Comparison of ENCODE assay signal across 23 cellular contexts in genomic region chr11:96322775-96323642, GRCh38. TPM values are rescaled to one million over a fixed set of nuclear protein-coding genes. Genes with fewer than 3 reads are reported as not detected.
DNase-seq lines count a peak whose midpoint lies in the region; ATAC-seq and TF ChIP-seq lines count a peak whose summit lies in the region.
"Had no signal": no experiment of that assay in that cellular context is flagged by ENCODE, and none has a peak within 500 bp of the region (broad histone marks: within the 10 kb centered on the region; RNA-seq: fewer than 3 reads in every experiment).

No MANE protein-coding gene starts in this region.

- intact Hi-C loops in Caco-2 (cut with micrococcal nuclease; ENCODE audit: unreplicated experiment) = loop anchor here (1.0 to 5.0 kb wide), 2 partner anchors 20 to 226 kb away; partner anchors contain the start of gene MAML2

- peak overlapping the region; percentile 96 for H3K14ac ChIP-seq in trophoblast cell (ENCODE audit: low read length)

- peaks cover 11% of the 10 kb centered on the region for H3K79me2 ChIP-seq in trophoblast cell (ENCODE audit: control insufficient read depth, insufficient read depth, low read length, poor library complexity)

- peak overlapping the region; percentile 62 for H3K4me3 Mint-ChIP-seq in Caco-2 (ENCODE audit: unreplicated experiment)
- no peak overlapping the region for H3K4me3 Mint-ChIP-seq in stimulated activated naive B cell treated with anti-CD40 and anti-IgM and Interleukin-4, amounts not matched to agents 10 μg/mL and 1 μg/mL and 100 μg/mL, for 72 hours
- H3K4me3 Mint-ChIP-seq: activated naive CD8-positive, alpha-beta T cell treated with anti-CD3 and anti-CD28 coated beads, Interleukin-2, amount 10 ng/mL, durations not matched to agents 7 days and 5 days; activated T-helper 1 cell treated with anti-CD3 and anti-CD28 coated beads, Interleukin-12 subunit alpha, Interleukin-12 subunit beta, Interleukin-2, Interleukin-4 antibody, amounts not matched to agents 30 ng/mL and 10 ng/mL and 1 ng/mL, durations not matched to agents 14 hours and 24 hours and 36 hours; T-helper 1 cell treated with Interleukin-12 subunit alpha and Interleukin-12 subunit beta and Interleukin-4 antibody, amounts not matched to agents 30 μg/mL and 1 μg/mL, for 36 hours had no signal

- DNase-seq in Caco-2 = no peak
- DNase-seq in OCI-M1 (lab: John Stamatoyannopoulos, UW) = peak; percentile 29
- no peak for DNase-seq in fibroblast of villous mesenchyme (ENCODE audit: low read depth)
- peak in 1 of 2 donors; percentile 38 for DNase-seq in trophoblast cell
- no peak for DNase-seq in mesenteric fat pad (ENCODE audit: low spot score)
- DNase-seq in tibial nerve (ENCODE audit: low spot score in 2 of 2) = no peak
- no peak for DNase-seq in stimulated activated CD4-positive, alpha-beta T cell treated with anti-CD3 and anti-CD28 coated beads, Interleukin-15, amount 100 ng/mL, for 24 hours
- no peak for DNase-seq in stimulated activated naive B cell treated with anti-CD40 and anti-IgM and Interleukin-4, amounts not matched to agents 10 μg/mL and 1 μg/mL and 100 μg/mL, for 72 hours
- DNase-seq: activated CD4-positive, alpha-beta T cell treated with anti-CD3 and anti-CD28 coated beads for 48 hours; activated naive CD8-positive, alpha-beta T cell treated with anti-CD3 and anti-CD28 coated beads, Interleukin-2, amount 10 ng/mL, durations not matched to agents 7 days and 5 days; DMS79; GF-D8; heart left ventricle; midbrain; NCI-H2171; NCI-H524 treated with DMSO at 0.1 percent for 48 hours; right lobe of liver; stimulated activated naive CD8-positive, alpha-beta T cell treated with anti-CD3 and anti-CD28 coated beads, Interleukin-15, Interleukin-2, amounts not matched to agents 100 U/mL and 50 U/mL, for 24 hours; thyroid gland had no signal

- H3K36me3 Mint-ChIP-seq in Caco-2 (ENCODE audit: insufficient read depth, unreplicated experiment) = peaks cover 12% of the 10 kb centered on the region
- peaks cover 3 to 27% of the 10 kb centered on the region in 2 donors for H3K36me3 Mint-ChIP-seq in stimulated activated naive B cell treated with anti-CD40 and anti-IgM and Interleukin-4, amounts not matched to agents 10 μg/mL and 1 μg/mL and 100 μg/mL, for 72 hours

- H2BK120ac ChIP-seq in trophoblast cell (ENCODE audit: insufficient read depth, low read length, poor library complexity) = peak overlapping the region; percentile 81

- no peak for ATAC-seq in stimulated activated naive B cell treated with anti-CD40 and anti-IgM and Interleukin-4, amounts not matched to agents 10 μg/mL and 1 μg/mL and 100 μg/mL, for 72 hours (replicated peaks)
- ATAC-seq: heart left ventricle; right lobe of liver; stimulated activated naive CD8-positive, alpha-beta T cell treated with anti-CD3 and anti-CD28 coated beads, Interleukin-15, Interleukin-2, amounts not matched to agents 100 U/mL and 50 U/mL, for 24 hours had no signal

- H3K4ac ChIP-seq in trophoblast cell (ENCODE audit: low read depth, low read length) = peak overlapping the region; percentile 81

- TSS peak; percentile 77 for BruUV-seq in Caco-2 (replicated peaks; lab: Mats Ljungman, UMichigan)

- peak overlapping the region; percentile 95 for H4K91ac ChIP-seq in trophoblast cell (ENCODE audit: low read depth, low read length)

- peak overlapping the region; percentile 96 for H2BK12ac ChIP-seq in trophoblast cell (ENCODE audit: low read length)

- no peaks in the 10 kb centered on the region for H3K9me3 ChIP-seq in Caco-2
- no peaks in the 10 kb centered on the region for H3K9me3 ChIP-seq in trophoblast cell (ENCODE audit: insufficient read depth, low read depth, low read length)
- H3K9me3 ChIP-seq in tibial nerve = no peaks in the 10 kb centered on the region
- H3K9me3 ChIP-seq: heart left ventricle, right lobe of liver, thyroid gland had no signal

- H4K12ac ChIP-seq in trophoblast cell (ENCODE audit: low read depth, low read length) = peak overlapping the region; percentile 69

- H3K27me3 Mint-ChIP-seq in Caco-2 (ENCODE audit: insufficient read depth, unreplicated experiment) = no peaks in the 10 kb centered on the region
- no peaks in the 10 kb centered on the region for H3K27me3 Mint-ChIP-seq in stimulated activated naive B cell treated with anti-CD40 and anti-IgM and Interleukin-4, amounts not matched to agents 10 μg/mL and 1 μg/mL and 100 μg/mL, for 72 hours
- H3K27me3 Mint-ChIP-seq: activated naive CD8-positive, alpha-beta T cell treated with anti-CD3 and anti-CD28 coated beads, Interleukin-2, amount 10 ng/mL, durations not matched to agents 7 days and 5 days had no signal

- H3K27ac Mint-ChIP-seq in Caco-2 (ENCODE audit: unreplicated experiment) = peak overlapping the region; percentile 97
- H3K27ac Mint-ChIP-seq in stimulated activated naive B cell treated with anti-CD40 and anti-IgM and Interleukin-4, amounts not matched to agents 10 μg/mL and 1 μg/mL and 100 μg/mL, for 72 hours = no peak overlapping the region
- H3K27ac Mint-ChIP-seq: activated naive CD8-positive, alpha-beta T cell treated with anti-CD3 and anti-CD28 coated beads, Interleukin-2, amount 10 ng/mL, durations not matched to agents 7 days and 5 days; activated T-helper 1 cell treated with anti-CD3 and anti-CD28 coated beads, Interleukin-12 subunit alpha, Interleukin-12 subunit beta, Interleukin-2, Interleukin-4 antibody, amounts not matched to agents 30 ng/mL and 10 ng/mL and 1 ng/mL, durations not matched to agents 14 hours and 24 hours and 36 hours; T-helper 1 cell treated with Interleukin-12 subunit alpha and Interleukin-12 subunit beta and Interleukin-4 antibody, amounts not matched to agents 30 μg/mL and 1 μg/mL, for 36 hours had no signal

- H3K27ac ChIP-seq in trophoblast cell (ENCODE audit: low read depth, low read length) = peak overlapping the region; percentile 95
- H3K27ac ChIP-seq in tibial nerve = peak overlapping the region in 2 of 4 donors; percentile 62 to 63
- H3K27ac ChIP-seq: KMS-11, right lobe of liver, thyroid gland, VCaP had no signal

- H4K8ac ChIP-seq in trophoblast cell (ENCODE audit: low read depth, low read length) = peak overlapping the region; percentile 87

- H3K9ac ChIP-seq in trophoblast cell (ENCODE audit: low read length) = no peak overlapping the region
- H3K9ac ChIP-seq: KMS-11 had no signal

- no peak for TF ChIP-seq EP300 in tibial nerve (IDR thresholded peaks at IDR 0.05)

- H3K36me3 ChIP-seq in Caco-2 (ENCODE audit: control insufficient read depth, insufficient read depth, low read length) (no peaks in the 10 kb centered on the region), trophoblast cell (ENCODE audit: control insufficient read depth in 1 of 2, insufficient read depth in 2 of 2, low read length in 2 of 2) (no peaks in the 10 kb centered on the region), tibial nerve (no peaks in the 10 kb centered on the region)
- H3K36me3 ChIP-seq: heart left ventricle, right lobe of liver, thyroid gland had no signal

- no peaks in the 10 kb centered on the region for H3K9me3 Mint-ChIP-seq in Caco-2 (ENCODE audit: unreplicated experiment)
- H3K9me3 Mint-ChIP-seq in stimulated activated naive B cell treated with anti-CD40 and anti-IgM and Interleukin-4, amounts not matched to agents 10 μg/mL and 1 μg/mL and 100 μg/mL, for 72 hours = no peaks in the 10 kb centered on the region
- H3K9me3 Mint-ChIP-seq: activated naive CD8-positive, alpha-beta T cell treated with anti-CD3 and anti-CD28 coated beads, Interleukin-2, amount 10 ng/mL, durations not matched to agents 7 days and 5 days; activated T-helper 1 cell treated with anti-CD3 and anti-CD28 coated beads, Interleukin-12 subunit alpha, Interleukin-12 subunit beta, Interleukin-2, Interleukin-4 antibody, amounts not matched to agents 30 ng/mL and 10 ng/mL and 1 ng/mL, durations not matched to agents 14 hours and 24 hours and 36 hours; T-helper 1 cell treated with Interleukin-12 subunit alpha and Interleukin-12 subunit beta and Interleukin-4 antibody, amounts not matched to agents 30 μg/mL and 1 μg/mL, for 36 hours had no signal

- H3K27me3 ChIP-seq in Caco-2 (replicated peaks; ENCODE audit: control insufficient read depth, insufficient read depth, low read length) = no peaks in the 10 kb centered on the region
- H3K27me3 ChIP-seq in trophoblast cell (ENCODE audit: insufficient read depth, low read length) = no peaks in the 10 kb centered on the region
- no peaks in the 10 kb centered on the region for H3K27me3 ChIP-seq in tibial nerve
- H3K27me3 ChIP-seq: heart left ventricle, right lobe of liver, thyroid gland had no signal

- peaks cover 25% of the 10 kb centered on the region for H3K79me1 ChIP-seq in trophoblast cell (ENCODE audit: low read length)

- no peak overlapping the region for H3K23ac ChIP-seq in trophoblast cell (ENCODE audit: low read length)

- no peak overlapping the region for H2AK5ac ChIP-seq in trophoblast cell (ENCODE audit: low read length)

- peaks cover 67% of the 10 kb centered on the region for H3K4me1 ChIP-seq in Caco-2
- H3K4me1 ChIP-seq in trophoblast cell (ENCODE audit: control insufficient read depth in 1 of 2, insufficient read depth in 2 of 2, low read length in 2 of 2) = peaks cover 23 to 42% of the 10 kb centered on the region in 2 experiments
- H3K4me1 ChIP-seq in tibial nerve = peaks cover 0 to 69% (median 18%) of the 10 kb centered on the region in 4 donors
- H3K4me1 ChIP-seq: right lobe of liver had no signal

- TF ChIP-seq POLR2A in tibial nerve (IDR thresholded peaks at IDR 0.05) = no peak

- no peak overlapping the region for H3K4me2 ChIP-seq in trophoblast cell (ENCODE audit: low read length)
- H3K4me2 ChIP-seq: KMS-11 had no signal

- H2BK5ac ChIP-seq in trophoblast cell (ENCODE audit: low read depth, low read length, poor library complexity) = peak overlapping the region; percentile 86

- peaks cover 48% of the 10 kb centered on the region for H3K4me1 Mint-ChIP-seq in Caco-2 (ENCODE audit: low read depth, unreplicated experiment)
- peaks cover 16 to 34% of the 10 kb centered on the region in 2 donors for H3K4me1 Mint-ChIP-seq in stimulated activated naive B cell treated with anti-CD40 and anti-IgM and Interleukin-4, amounts not matched to agents 10 μg/mL and 1 μg/mL and 100 μg/mL, for 72 hours

- peak overlapping the region; percentile 4 for H3K4me3 ChIP-seq in Caco-2 (ENCODE audit: low read depth, low read length)
- peak overlapping the region; percentile 17 for H3K4me3 ChIP-seq in fibroblast of villous mesenchyme (ENCODE audit: low read depth, low read length)
- no peak overlapping the region for H3K4me3 ChIP-seq in trophoblast cell (ENCODE audit: low read depth, low read length)
- peak overlapping the region in 1 of 4 donors; percentile 10 for H3K4me3 ChIP-seq in tibial nerve
- H3K4me3 ChIP-seq: heart left ventricle, right lobe of liver, thyroid gland had no signal

- TF ChIP-seq CTCF in Caco-2 (IDR thresholded peaks at IDR 0.05; ENCODE audit: insufficient read depth in 1 of 2, low read depth in 1 of 2, low read length in 1 of 2, severe bottlenecking in 1 of 2, unreplicated experiment in 1 of 2) (no peak), fibroblast of villous mesenchyme (IDR thresholded peaks at IDR 0.05; ENCODE audit: insufficient read depth, low read depth, low read length) (no peak), tibial nerve (IDR thresholded peaks at IDR 0.05) (no peak)

- POLR2A ChIA-PET in Caco-2 (lab: Charles Lee) = interaction anchor here (0.6 to 1.2 kb wide), 2 partner anchors 102 to 532 kb away, joined by 5 to 10 read pairs; no protein-coding TSS in a partner anchor

- CTCF ChIA-PET in Caco-2 (lab: Charles Lee) = interaction anchor here (0.6 to 1.3 kb wide), 2 partner anchors 160 to 1092 kb away, joined by 3 read pairs; partner anchors contain the start of gene SESN3

- WGBS in trophoblast cell (ENCODE audit: extremely low coverage, insufficient coverage, insufficient read length) = no CpG with 5 or more reads among the region's 10 CpGs
- 86% methylated on average over 10 of the region's 10 CpGs for WGBS in tibial nerve, 2 donors

- H2AFZ ChIP-seq in trophoblast cell (ENCODE audit: insufficient read depth, low read length, poor library complexity) = no peak overlapping the region

- no peak overlapping the region for H3K18ac ChIP-seq in trophoblast cell (ENCODE audit: low read length)

RNA-seq across cellular contexts. Expression of gene MAML2, which starts 20.0 kb away (rescaled TPM):
- total RNA-seq in Caco-2 (2022) = 11.5 and 12.2 TPM in 2 replicates
- 16.8 and 30.7 TPM in 2 replicates for total RNA-seq in fibroblast of villous mesenchyme
- polyA plus RNA-seq in trophoblast cell (2013) = 35.1 and 38.4 TPM in 2 replicates
- 19.9 TPM for total RNA-seq in mesenteric fat pad
- 10 to 100 TPM; 20.5 to 38.4 (median 27.9) TPM for total RNA-seq in tibial nerve
